21 cellular contexts compared by ENCODE assay signal in the genomic region with DNA sequence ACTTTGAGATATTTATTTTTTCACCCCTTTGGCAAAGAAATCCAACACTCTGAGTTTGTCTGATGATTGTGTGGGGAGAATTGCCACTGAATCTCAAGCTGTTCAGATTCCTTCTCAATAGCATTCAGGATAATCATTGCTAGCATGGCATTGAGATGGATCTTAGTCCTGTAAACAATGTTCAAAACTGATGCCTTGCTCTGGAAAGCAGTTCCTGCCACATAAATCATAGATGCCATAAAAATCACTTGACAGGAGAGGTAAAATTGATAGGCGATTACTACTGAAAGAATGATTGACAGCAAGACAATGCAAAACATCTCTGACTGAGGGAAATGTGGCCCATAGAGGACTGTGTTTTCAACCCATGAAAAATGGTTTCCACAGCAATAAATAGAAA.
DNase-seq lines count a peak whose midpoint lies in the region; TF ChIP-seq lines count a peak whose summit lies in the region.
"Had no signal": no experiment of that assay in that cellular context is flagged by ENCODE, and none has a peak within 500 bp of the region (broad histone marks: within the 10 kb centered on the region; RNA-seq: fewer than 3 reads in every experiment).

No MANE protein-coding gene starts in this region.

- 0 out of 2 replicates have a peak overlapping the region, but pooled peaks have one; percentile 12 for H3K4me2 ChIP-seq in MM.1S (ENCODE audit: low read depth, low read length)
- H3K4me2 ChIP-seq in neural cell (ENCODE audit: low read length), result no peak overlapping the region
- no peak overlapping the region for H3K4me2 ChIP-seq in GM23248 (ENCODE audit: unreplicated experiment)
- H3K4me2 ChIP-seq: BLaER1 had no signal

- in situ Hi-C loops in GM23248 (cut with MboI), result no loop called here

- H3K4me1 ChIP-seq in MM.1S (ENCODE audit: low read length), result peaks cover 15% of the 10 kb centered on the region
- H3K4me1 ChIP-seq in GM23248 (ENCODE audit: insufficient read depth), result no peaks in the 10 kb centered on the region
- H3K4me1 ChIP-seq: BE2C, BLaER1 had no signal

- H3K9me2 ChIP-seq in MM.1S (replicated peaks; ENCODE audit: insufficient read depth, low read length) (no peaks in the 10 kb centered on the region), neural cell (ENCODE audit: insufficient read depth, low read length) (no peaks in the 10 kb centered on the region), GM23248 (ENCODE audit: insufficient read depth) (no peaks in the 10 kb centered on the region)

- H3K4me3 ChIP-seq in MM.1S (ENCODE audit: low read length), result no peak overlapping the region
- peak overlapping the region; percentile 17 for H3K4me3 ChIP-seq in neural cell (ENCODE audit: low read length)
- H3K4me3 ChIP-seq in GM23248, result no peak overlapping the region
- H3K4me3 ChIP-seq: BLaER1, GM12878 had no signal

- peaks cover 19% of the 10 kb centered on the region for H3F3A ChIP-seq in MM.1S (ENCODE audit: insufficient read depth, low read length)
- H3F3A ChIP-seq in neural cell (ENCODE audit: insufficient read depth, low read length, poor library complexity, severe bottlenecking), result no peaks in the 10 kb centered on the region
- H3F3A ChIP-seq in GM23248 (ENCODE audit: insufficient read depth), result no peaks in the 10 kb centered on the region

- H3K36me3 ChIP-seq in MM.1S (replicated peaks; ENCODE audit: insufficient read depth, low read length) (no peaks in the 10 kb centered on the region), neural cell (ENCODE audit: insufficient read depth, low read length) (no peaks in the 10 kb centered on the region), GM23248 (ENCODE audit: low read depth) (no peaks in the 10 kb centered on the region)
- H3K36me3 ChIP-seq: BE2C, BLaER1 had no signal

- no peak overlapping the region for H2AFZ ChIP-seq in MM.1S (ENCODE audit: low read length)
- no peak overlapping the region for H2AFZ ChIP-seq in neural cell (ENCODE audit: low read depth, low read length)
- H2AFZ ChIP-seq in GM23248, result no peak overlapping the region

- CTCF ChIA-PET in HEK293T (lab: Yijun Ruan, JAX), result no interaction called here

- no peak for TF ChIP-seq CTCF in MM.1S (IDR thresholded peaks at IDR 0.05; ENCODE audit: low read length)
- TF ChIP-seq CTCF in neural cell (IDR thresholded peaks at IDR 0.05; ENCODE audit: poor library complexity, severe bottlenecking), result no peak

- TF ChIP-seq RAD21 in neural cell (conservative IDR thresholded peaks at IDR 0.05), result peak; percentile 56

- no peaks in the 10 kb centered on the region for H4K20me1 ChIP-seq in MM.1S (ENCODE audit: insufficient read depth, low read length)
- no peaks in the 10 kb centered on the region for H4K20me1 ChIP-seq in neural cell (ENCODE audit: insufficient read depth)
- H4K20me1 ChIP-seq in GM23248 (ENCODE audit: insufficient read depth), result no peaks in the 10 kb centered on the region
- H4K20me1 ChIP-seq: BLaER1 had no signal

- POLR2A ChIA-PET in HEK293T (lab: Yijun Ruan, JAX), result no interaction called here

- H3K79me2 ChIP-seq in MM.1S (ENCODE audit: low read length), result no peaks in the 10 kb centered on the region
- H3K79me2 ChIP-seq in neural cell (replicated peaks; ENCODE audit: insufficient read depth, low read length), result no peaks in the 10 kb centered on the region
- H3K79me2 ChIP-seq in GM23248 (ENCODE audit: insufficient read depth), result no peaks in the 10 kb centered on the region

- DNase-seq in HEK293T (ENCODE audit: extremely low spot score), result no peak
- DNase-seq in MM.1S, result no peak
- no peak for DNase-seq in GM23248
- no peak for DNase-seq in stimulated activated CD4-positive, alpha-beta T cell treated with anti-CD3 and anti-CD28 coated beads, Interleukin-2, amount 100 ng/mL, for 48 hours
- DNase-seq: 8988T; ACHN; BE2C; C1 segment of cervical spinal cord; CD4-positive, CD25-positive, alpha-beta regulatory T cell; CD8-positive, alpha-beta memory T cell; COR-L47; DMS 273 treated with DMSO at 0.1 percent for 48 hours; DMS153; DMS53; DMS79; DND-41; EL; GDM1 had no signal

- TF ChIP-seq EP300 in neural cell (conservative IDR thresholded peaks at IDR 0.05; ENCODE audit: poor library complexity, severe bottlenecking), result peak; percentile 100

- H3K27ac ChIP-seq in MM.1S (ENCODE audit: low read length) (no peak overlapping the region), neural cell (ENCODE audit: low read length) (peak overlapping the region; percentile 71), GM23248 (no peak overlapping the region)
- H3K27ac ChIP-seq: BLaER1 had no signal

- no peaks in the 10 kb centered on the region for H3K27me3 ChIP-seq in MM.1S (replicated peaks; ENCODE audit: insufficient read depth, low read length)
- no peaks in the 10 kb centered on the region for H3K27me3 ChIP-seq in neural cell (ENCODE audit: insufficient read depth, low read depth, low read length)
- H3K27me3 ChIP-seq in GM23248 (replicated peaks; ENCODE audit: insufficient read depth), result no peaks in the 10 kb centered on the region
- H3K27me3 ChIP-seq: BE2C, BLaER1 had no signal

- 38 to 50% methylated on average over 1 of the region's 1 CpG for WGBS in GM23248 (ENCODE audit: low coverage in 1 of 2, low lambda C conversion rate in 2 of 2, missing lambda C conversion rate in 2 of 2), 2 experiments

- H3K9me3 ChIP-seq in MM.1S (replicated peaks; ENCODE audit: insufficient read depth, low read length) (no peaks in the 10 kb centered on the region), neural cell (ENCODE audit: low read length) (no peaks in the 10 kb centered on the region), GM23248 (ENCODE audit: low read depth) (no peaks in the 10 kb centered on the region)
- H3K9me3 ChIP-seq: BE2C had no signal

- H3K9ac ChIP-seq in MM.1S (ENCODE audit: low read length) (no peak overlapping the region), neural cell (ENCODE audit: low read length) (no peak overlapping the region), GM23248 (no peak overlapping the region)
- H3K9ac ChIP-seq: BLaER1 had no signal

TF ChIP-seq in HEK293T, 16 proteins besides CTCF, POLR2A, EP300 and RAD21:
- no peak for TF ChIP-seq CTBP1 (IDR thresholded peaks at IDR 0.05; ENCODE audit: borderline replicate concordance)
- TF ChIP-seq ELF4 (IDR thresholded peaks at IDR 0.05), result no peak
- no peak for TF ChIP-seq FOXK2 (IDR thresholded peaks at IDR 0.05)
- TF ChIP-seq, protein P1, sequence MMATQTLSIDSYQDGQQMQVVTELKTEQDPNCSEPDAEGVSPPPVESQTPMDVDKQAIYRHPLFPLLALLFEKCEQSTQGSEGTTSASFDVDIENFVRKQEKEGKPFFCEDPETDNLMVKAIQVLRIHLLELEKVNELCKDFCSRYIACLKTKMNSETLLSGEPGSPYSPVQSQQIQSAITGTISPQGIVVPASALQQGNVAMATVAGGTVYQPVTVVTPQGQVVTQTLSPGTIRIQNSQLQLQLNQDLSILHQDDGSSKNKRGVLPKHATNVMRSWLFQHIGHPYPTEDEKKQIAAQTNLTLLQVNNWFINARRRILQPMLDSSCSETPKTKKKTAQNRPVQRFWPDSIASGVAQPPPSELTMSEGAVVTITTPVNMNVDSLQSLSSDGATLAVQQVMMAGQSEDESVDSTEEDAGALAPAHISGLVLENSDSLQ (IDR thresholded peaks at IDR 0.05), result peak; percentile 76
TF ChIP-seq in HEK293T: peak in this region for 1.

TF ChIP-seq in neural cell, 6 proteins besides CTCF, POLR2A, EP300 and RAD21:
- TF ChIP-seq MXI1 (conservative IDR thresholded peaks at IDR 0.05; ENCODE audit: poor library complexity, severe bottlenecking) (peak; percentile 13), POLR2AphosphoS5 (IDR thresholded peaks at IDR 0.05) (peak; percentile 93), SMC3 (conservative IDR thresholded peaks at IDR 0.05; ENCODE audit: poor library complexity) (peak; percentile 51), EZH2 (IDR thresholded peaks at IDR 0.05; ENCODE audit: borderline replicate concordance, insufficient read depth, low read length, poor library complexity, severe bottlenecking) (no peak)
- TF ChIP-seq, protein P2, sequence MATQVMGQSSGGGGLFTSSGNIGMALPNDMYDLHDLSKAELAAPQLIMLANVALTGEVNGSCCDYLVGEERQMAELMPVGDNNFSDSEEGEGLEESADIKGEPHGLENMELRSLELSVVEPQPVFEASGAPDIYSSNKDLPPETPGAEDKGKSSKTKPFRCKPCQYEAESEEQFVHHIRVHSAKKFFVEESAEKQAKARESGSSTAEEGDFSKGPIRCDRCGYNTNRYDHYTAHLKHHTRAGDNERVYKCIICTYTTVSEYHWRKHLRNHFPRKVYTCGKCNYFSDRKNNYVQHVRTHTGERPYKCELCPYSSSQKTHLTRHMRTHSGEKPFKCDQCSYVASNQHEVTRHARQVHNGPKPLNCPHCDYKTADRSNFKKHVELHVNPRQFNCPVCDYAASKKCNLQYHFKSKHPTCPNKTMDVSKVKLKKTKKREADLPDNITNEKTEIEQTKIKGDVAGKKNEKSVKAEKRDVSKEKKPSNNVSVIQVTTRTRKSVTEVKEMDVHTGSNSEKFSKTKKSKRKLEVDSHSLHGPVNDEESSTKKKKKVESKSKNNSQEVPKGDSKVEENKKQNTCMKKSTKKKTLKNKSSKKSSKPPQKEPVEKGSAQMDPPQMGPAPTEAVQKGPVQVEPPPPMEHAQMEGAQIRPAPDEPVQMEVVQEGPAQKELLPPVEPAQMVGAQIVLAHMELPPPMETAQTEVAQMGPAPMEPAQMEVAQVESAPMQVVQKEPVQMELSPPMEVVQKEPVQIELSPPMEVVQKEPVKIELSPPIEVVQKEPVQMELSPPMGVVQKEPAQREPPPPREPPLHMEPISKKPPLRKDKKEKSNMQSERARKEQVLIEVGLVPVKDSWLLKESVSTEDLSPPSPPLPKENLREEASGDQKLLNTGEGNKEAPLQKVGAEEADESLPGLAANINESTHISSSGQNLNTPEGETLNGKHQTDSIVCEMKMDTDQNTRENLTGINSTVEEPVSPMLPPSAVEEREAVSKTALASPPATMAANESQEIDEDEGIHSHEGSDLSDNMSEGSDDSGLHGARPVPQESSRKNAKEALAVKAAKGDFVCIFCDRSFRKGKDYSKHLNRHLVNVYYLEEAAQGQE (IDR thresholded peaks at IDR 0.05; ENCODE audit: borderline replicate concordance), result peak; percentile 96
